In the genomic region with DNA sequence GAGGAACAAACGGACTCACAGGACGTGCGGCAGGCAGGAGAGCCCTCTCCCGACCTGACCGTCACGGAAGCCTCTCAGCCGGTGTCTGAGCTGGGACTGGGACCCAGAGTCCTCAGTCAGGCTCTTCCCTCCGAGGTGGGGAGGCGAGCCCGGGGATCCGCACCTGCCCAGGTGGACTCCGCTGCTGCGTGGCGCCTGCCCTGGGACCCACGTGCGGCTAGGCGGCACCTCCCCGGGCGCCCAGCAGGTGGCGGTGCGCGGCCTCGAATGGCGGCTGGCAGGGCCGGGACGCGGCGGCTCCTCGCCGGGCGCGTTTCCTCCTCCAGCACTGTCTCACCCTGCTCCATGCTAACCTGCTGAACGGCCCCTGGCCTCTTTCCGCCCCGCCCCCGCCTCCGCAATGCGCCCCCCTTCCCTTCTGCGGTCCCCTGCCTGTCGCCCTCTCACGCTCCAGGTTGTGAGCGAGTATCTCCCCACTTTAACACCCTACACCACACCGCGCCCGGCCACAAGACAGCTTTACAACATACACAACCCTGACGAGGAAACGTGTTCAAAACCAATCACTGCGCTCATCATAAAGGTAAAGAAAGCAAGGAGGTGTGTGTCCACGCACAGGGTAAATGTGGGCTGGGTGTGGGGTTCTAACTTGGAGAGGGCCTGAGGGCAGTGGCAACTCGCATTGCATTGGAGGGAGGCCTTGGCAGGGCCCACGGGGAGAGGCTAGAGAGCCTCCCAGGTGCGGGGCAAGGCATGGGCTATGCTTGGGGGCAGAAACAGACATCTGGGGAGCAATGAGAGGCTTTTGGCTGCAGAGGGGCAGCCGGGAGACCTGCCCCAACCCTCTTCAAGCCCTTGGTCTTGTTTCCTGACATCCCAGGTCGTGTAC, we compare ENCODE assay signal across 8 cellular contexts. TPM values are rescaled to one million over a fixed set of nuclear protein-coding genes. Genes with fewer than 3 reads are reported as not detected.
DNase-seq lines count a peak whose midpoint lies in the region; ATAC-seq, FAIRE-seq and TF ChIP-seq lines count a peak whose summit lies in the region.

No MANE protein-coding gene starts in this region.

- intact Hi-C loops in endothelial cell of umbilical vein (cut with micrococcal nuclease): loop anchor here (1.0 kb wide), 2 partner anchors 186 to 220 kb away; no protein-coding TSS in a partner anchor

- H3K9ac ChIP-seq in BLaER1: peak overlapping the region; percentile 54; the same call in 1 of the 2 replicates
- no peak overlapping the region for H3K9ac ChIP-seq in endothelial cell of umbilical vein (replicated peaks; ENCODE audit: extremely low read depth, insufficient read depth, low read length)

- peaks cover 59% of the 10 kb centered on the region for H3K4me1 ChIP-seq in BLaER1
- no peaks in the 10 kb centered on the region for H3K4me1 ChIP-seq in endothelial cell of umbilical vein (ENCODE audit: control insufficient read depth, extremely low read depth, insufficient read depth, low read length)

- H4K20me1 ChIP-seq in BLaER1: no peaks in the 10 kb centered on the region
- H4K20me1 ChIP-seq in endothelial cell of umbilical vein (replicated peaks; ENCODE audit: control insufficient read depth, extremely low read depth, insufficient read depth, low read length): no peaks in the 10 kb centered on the region

- dilution Hi-C loops in endothelial cell of umbilical vein (cut with MboI; ENCODE audit: extremely low pct_ligation_motif_present, low sequenced_read_pairs): no loop called here

- FAIRE-seq in endothelial cell of umbilical vein (lab: Jason Lieb, UNC): peak; percentile 72

- H2AFZ ChIP-seq in endothelial cell of umbilical vein (ENCODE audit: low read depth, low read length): peak overlapping the region; percentile 24

- no peak for TF ChIP-seq POLR2A in endothelial cell of umbilical vein (IDR thresholded peaks at IDR 0.05; ENCODE audit: low read depth, low read length)

- DNase-seq in HCEC 1CT (peak; percentile 39), NOMO-1 treated with dmso at 0.1 percent for 144 hours (lab: John Stamatoyannopoulos, UW; ENCODE audit: unreplicated experiment) (peak; percentile 58), endothelial cell of umbilical vein (ENCODE audit: low read depth, low spot score) (peak; percentile 34), middle frontal gyrus (ENCODE audit: extremely low spot score, low spot score) (peak; percentile 14)
- peak; percentile 28 for DNase-seq in activated CD8-positive, alpha-beta memory T cell treated with anti-CD3 and anti-CD28 coated beads, Interleukin-2, amount 50 U/mL, for 1 hour (ENCODE audit: extremely low read depth)
- DNase-seq in stimulated activated CD8-positive, alpha-beta memory T cell treated with anti-CD3 and anti-CD28 coated beads, Interleukin-4, amount 100 ng/mL, for 48 hours: peak; percentile 89

- CTCF ChIA-PET in endothelial cell of umbilical vein (lab: Charles Lee): interaction anchor here (0.5 to 1.9 kb wide), 14 partner anchors 9 to 380 kb away, joined by 3 to 20 read pairs (median 3); partner anchors contain the start of gene ATXN10

- H3K36me3 ChIP-seq in BLaER1: no peaks in the 10 kb centered on the region
- H3K36me3 ChIP-seq in endothelial cell of umbilical vein (ENCODE audit: control insufficient read depth in 2 of 2, extremely low read depth in 1 of 2, insufficient read depth in 2 of 2, low read length in 2 of 2): no peaks in the 10 kb centered on the region

- H3K79me2 ChIP-seq in endothelial cell of umbilical vein (ENCODE audit: control insufficient read depth, insufficient read depth, low read length): no peaks in the 10 kb centered on the region

- peak; percentile 84 to 91 for TF ChIP-seq CTCF in endothelial cell of umbilical vein (IDR thresholded peaks at IDR 0.05; ENCODE audit: extremely low read depth in 1 of 2, insufficient read depth in 1 of 2, low read depth in 1 of 2, low read length in 2 of 2)

- H3K9me1 ChIP-seq in endothelial cell of umbilical vein (replicated peaks; ENCODE audit: control insufficient read depth, extremely low read depth, insufficient read depth, low read length): no peaks in the 10 kb centered on the region

- BruUV-seq in endothelial cell of umbilical vein (replicated peaks; lab: Mats Ljungman, UMichigan): no TSS peak

- H3K9me3 ChIP-seq in BLaER1: no peaks in the 10 kb centered on the region
- H3K9me3 ChIP-seq in endothelial cell of umbilical vein (replicated peaks; ENCODE audit: control insufficient read depth, insufficient read depth, low read length): no peaks in the 10 kb centered on the region

- ATAC-seq in HG03159 (IDR thresholded peaks at IDR 0.05; ENCODE audit: unreplicated experiment): no peak

- H3K4me2 ChIP-seq in BLaER1 (peak overlapping the region; percentile 91), endothelial cell of umbilical vein (ENCODE audit: insufficient read depth, low read length) (no peak overlapping the region)

- H3K4me3 ChIP-seq in BLaER1 (peak overlapping the region; percentile 57), endothelial cell of umbilical vein (replicated peaks in 1 of 3; ENCODE audit: insufficient read depth in 1 of 3, low read depth in 1 of 3, low read length in 3 of 3) (no peak overlapping the region)

- H3K27me3 ChIP-seq in BLaER1 (no peaks in the 10 kb centered on the region), endothelial cell of umbilical vein (ENCODE audit: control insufficient read depth in 2 of 2, insufficient read depth in 2 of 2, low read length in 2 of 2) (peaks cover 18 to 21% of the 10 kb centered on the region in 2 experiments)

- POLR2A ChIA-PET in endothelial cell of umbilical vein (lab: Charles Lee): no interaction called here

- no peak overlapping the region for H3K27ac ChIP-seq in BLaER1
- H3K27ac ChIP-seq in endothelial cell of umbilical vein (ENCODE audit: insufficient read depth, low read depth, low read length): no peak overlapping the region

TF ChIP-seq in endothelial cell of umbilical vein, 7 proteins besides CTCF, POLR2A, EP300 and RAD21:
- no peak for TF ChIP-seq GATA2 (IDR thresholded peaks at IDR 0.05; ENCODE audit: insufficient read depth, insufficient read length, low read depth, low read length)
- no peak for TF ChIP-seq MYC (IDR thresholded peaks at IDR 0.05; ENCODE audit: low read depth, low read length)
- TF ChIP-seq, protein P1, sequence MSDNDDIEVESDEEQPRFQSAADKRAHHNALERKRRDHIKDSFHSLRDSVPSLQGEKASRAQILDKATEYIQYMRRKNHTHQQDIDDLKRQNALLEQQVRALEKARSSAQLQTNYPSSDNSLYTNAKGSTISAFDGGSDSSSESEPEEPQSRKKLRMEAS (IDR thresholded peaks at IDR 0.05; ENCODE audit: insufficient read depth, insufficient read length): no peak
- TF ChIP-seq POLR2AphosphoS5 (IDR thresholded peaks at IDR 0.05; ENCODE audit: insufficient read depth, low read depth, low read length): no peak
- TF ChIP-seq EZH2 (IDR thresholded peaks at IDR 0.05; ENCODE audit: borderline replicate concordance, low read depth, low read length, severe bottlenecking): peak; percentile 55
- no peak for TF ChIP-seq FOS (IDR thresholded peaks at IDR 0.05; ENCODE audit: borderline replicate concordance, insufficient read depth, low read length)
- TF ChIP-seq JUN (IDR thresholded peaks at IDR 0.05; ENCODE audit: borderline replicate concordance, insufficient read depth, insufficient read length, low read depth): no peak
TF ChIP-seq in endothelial cell of umbilical vein: peak in this region for 1.

RNA-seq across cellular contexts. Expression of gene ATXN10, which starts 25.9 kb away (rescaled TPM):
- total RNA-seq in endothelial cell of umbilical vein: 91.9 and 107 TPM in 2 replicates
- 48.5 and 73.2 TPM in 2 replicates for polyA plus RNA-seq in endothelial cell of umbilical vein
- 108 and 118 TPM in 2 replicates for polyA plus RNA-seq in endothelial cell of umbilical vein (2011; cell fraction: cytosol; rRNA removed)
- 61.4 and 67.8 TPM in 2 replicates for polyA plus RNA-seq in endothelial cell of umbilical vein (2011; cell fraction: nucleus; rRNA removed)
- polyA plus RNA-seq in endothelial cell of umbilical vein (2012): 95.3 and 134 TPM in 2 replicates
- 222 and 286 TPM in 2 replicates for polyA minus RNA-seq in endothelial cell of umbilical vein
- polyA minus RNA-seq in endothelial cell of umbilical vein (2011; cell fraction: cytosol; rRNA and poly(A)+ RNA removed): 42.4 TPM
- 67.5 and 93.3 TPM in 2 replicates for polyA minus RNA-seq in endothelial cell of umbilical vein (2011; cell fraction: nucleus; rRNA and poly(A)+ RNA removed)

Comparison
In these comparisons a context has a peak if more than half of its experiments do, and no peak if none do; other contexts are left out.
1. DNase-seq: peak in every context shown above with its lines; median percentile 89 in stimulated activated CD8-positive, alpha-beta memory T cell treated with anti-CD3 and anti-CD28 coated beads, Interleukin-4, amount 100 ng/mL, for 48 hours; 58 in NOMO-1 treated with dmso at 0.1 percent for 144 hours; 39 in HCEC 1CT; 34 in endothelial cell of umbilical vein; 28 in activated CD8-positive, alpha-beta memory T cell treated with anti-CD3 and anti-CD28 coated beads, Interleukin-2, amount 50 U/mL, for 1 hour; 14 in middle frontal gyrus.